ENCODE assay signal across 25 cellular contexts in the genomic region with DNA sequence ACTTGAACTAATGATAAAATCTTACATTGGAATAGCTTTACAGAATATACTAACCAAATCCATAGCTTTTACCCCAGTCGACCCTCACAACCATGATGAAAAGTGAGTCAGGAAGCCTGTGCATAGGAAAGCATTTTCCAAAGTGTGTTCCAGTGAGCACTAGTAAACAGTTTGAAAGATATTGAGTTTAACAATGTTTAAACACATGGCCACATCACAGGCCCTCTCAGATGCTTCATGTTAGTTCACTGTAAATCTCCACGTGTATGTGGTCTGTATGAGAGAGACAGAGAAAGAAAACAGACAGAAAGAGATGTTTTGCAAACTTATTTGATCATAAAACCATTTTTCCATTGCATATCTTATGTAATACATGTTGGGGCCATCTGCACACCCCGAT. TPM values are rescaled to one million over a fixed set of nuclear protein-coding genes. Genes with fewer than 3 reads are reported as not detected.
DNase-seq lines count a peak whose midpoint lies in the region; ATAC-seq and TF ChIP-seq lines count a peak whose summit lies in the region.
"Had no signal": no experiment of that assay in that cellular context is flagged by ENCODE, and none has a peak within 500 bp of the region (broad histone marks: within the 10 kb centered on the region; RNA-seq: fewer than 3 reads in every experiment).

No MANE protein-coding gene starts in this region.

- peak overlapping the region; percentile 74 for H3K27ac ChIP-seq in VCaP
- H3K27ac ChIP-seq in aorta (ENCODE audit: low read depth in 1 of 2, low read length in 2 of 2): peak overlapping the region; percentile 51 to 95
- H3K27ac ChIP-seq: BLaER1, PC-9, RWPE1 had no signal

- H3K36me3 ChIP-seq in mucosa of descending colon (ENCODE audit: low read depth) (no peaks in the 10 kb centered on the region), aorta (ENCODE audit: control insufficient read depth in 1 of 2, insufficient read depth in 2 of 2, low read length in 1 of 2) (no peaks in the 10 kb centered on the region)
- H3K36me3 ChIP-seq: BLaER1, HAP-1, MG63 had no signal

- H3K4me3 ChIP-seq in mucosa of descending colon (no peak overlapping the region), aorta (ENCODE audit: low read length in 2 of 2) (no peak overlapping the region)
- H3K4me3 ChIP-seq: BLaER1, HAP-1, MG63, PC-9 had no signal

- WGBS in aorta, 2 donors: 73 to 76% methylated on average over 3 of the region's 3 CpGs

- no peaks in the 10 kb centered on the region for H3K4me1 ChIP-seq in mucosa of descending colon (ENCODE audit: low read depth)
- peaks cover 12 to 16% of the 10 kb centered on the region in 2 donors for H3K4me1 ChIP-seq in aorta (ENCODE audit: control insufficient read depth in 1 of 2, insufficient read depth in 2 of 2, low read length in 2 of 2)
- H3K4me1 ChIP-seq: BLaER1, HAP-1 had no signal

- no peaks in the 10 kb centered on the region for H3K9me3 ChIP-seq in mucosa of descending colon
- no peaks in the 10 kb centered on the region for H3K9me3 ChIP-seq in aorta (ENCODE audit: control insufficient read depth, low read length)
- H3K9me3 ChIP-seq: BLaER1, HAP-1, MG63 had no signal

- DNase-seq in NCI-H748 (lab: John Stamatoyannopoulos, UW; ENCODE audit: unreplicated experiment) (peak; percentile 21), NCI-H748 treated with DMSO at 0.1 percent for 48 hours (lab: John Stamatoyannopoulos, UW) (no peak), mucosa of descending colon (no peak), aorta (no peak), AG08396 (ENCODE audit: low spot score) (no peak), amniotic stem cell (lab: John Stamatoyannopoulos, UW) (no peak)
- DNase-seq: CD4-positive, alpha-beta memory T cell; DND-41; Karpas-422; MG63; NCI-H1048; NCI-H1436 treated with DMSO at 0.1 percent for 48 hours; NCI-H2029 treated with DMSO at 0.1 percent for 48 hours; NCI-H2171 treated with DMSO at 0.1 percent for 48 hours; NCI-H446; NCI-H82; PC-9; SIG-M5 had no signal

- intact Hi-C loops in mucosa of descending colon (cut with DNase I, micrococcal nuclease) (no loop called here), aorta (cut with DNase I) (loop anchor here in 1 of 2 donors (5.0 kb wide), 1 partner anchor 33 kb away; no protein-coding TSS in a partner anchor)

- ATAC-seq in mucosa of descending colon: peak; percentile 37
- ATAC-seq in aorta (ENCODE audit: low FRiP score): no peak
- ATAC-seq in HG03378 (IDR thresholded peaks at IDR 0.05; ENCODE audit: unreplicated experiment): no peak
- ATAC-seq: SK-N-SH treated with all-trans-retinoic acid at 6 μM for 48 hours had no signal

- TF ChIP-seq CTCF in VCaP (conservative IDR thresholded peaks at IDR 0.05) (no peak), mucosa of descending colon (IDR thresholded peaks at IDR 0.05) (no peak)

- H3K27me3 ChIP-seq in aorta (ENCODE audit: control insufficient read depth in 1 of 2, insufficient read depth in 2 of 2, low read length in 1 of 2): no peaks in the 10 kb centered on the region
- H3K27me3 ChIP-seq: BLaER1, MG63 had no signal

RNA-seq across cellular contexts. Expression of a gene that starts 27.0 kb away (rescaled TPM):
- total RNA-seq in mucosa of descending colon: 100 to 1,000 TPM in 1 of 3 donors, 10 to 100 TPM in 2; 48.2 to 437 (median 62.4) TPM
- 100 to 1,000 TPM; 304 to 558 TPM for total RNA-seq in aorta
- polyA plus RNA-seq in aorta: 10 to 100 TPM; 38.1 to 92.9 TPM
- total RNA-seq: HT-29 had no signal
